In the genomic region with DNA sequence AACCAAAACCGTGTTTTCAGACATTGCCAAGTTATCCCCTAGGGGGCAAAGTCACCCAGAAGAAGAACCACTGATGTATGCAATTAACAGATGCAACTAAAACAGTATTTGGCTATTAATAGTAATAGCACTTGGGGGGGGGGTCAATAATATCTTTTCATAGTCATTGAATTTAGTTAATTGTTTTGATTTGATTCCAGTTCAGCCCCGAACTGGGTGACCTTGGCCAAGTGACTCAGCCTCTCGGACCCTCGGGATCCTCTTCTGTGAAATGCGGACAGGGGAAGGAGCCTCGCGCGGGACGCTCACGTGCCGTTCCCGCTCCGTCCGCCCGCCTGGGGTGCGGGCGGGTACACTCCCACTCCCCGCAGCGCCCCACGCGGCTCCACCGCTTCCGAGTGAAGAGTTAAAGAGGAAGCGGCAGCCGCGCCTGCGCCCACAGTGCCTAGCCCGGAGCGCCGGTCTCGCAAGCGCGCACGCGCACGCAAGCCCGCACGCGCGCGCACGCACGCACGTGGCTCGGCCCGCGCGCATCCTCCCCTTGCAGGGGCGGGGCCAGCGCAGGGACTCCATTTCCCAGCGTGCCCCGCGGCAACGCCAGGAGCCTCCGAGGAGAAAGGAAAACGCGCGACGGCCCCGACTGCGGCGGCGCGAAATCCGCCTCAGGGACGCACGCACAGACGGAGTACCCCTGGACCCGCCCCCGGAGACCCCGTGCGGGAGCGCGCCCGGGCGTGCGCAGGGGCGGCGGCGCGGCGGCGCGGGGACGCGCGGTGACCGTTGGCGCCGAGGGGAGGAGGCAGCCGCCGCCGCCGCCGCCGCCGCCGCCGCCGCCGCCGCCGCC, we compare ENCODE assay signal across 9 cellular contexts. TPM values are rescaled to one million over a fixed set of nuclear protein-coding genes. Genes with fewer than 3 reads are reported as not detected.
DNase-seq lines count a peak whose midpoint lies in the region; ATAC-seq, FAIRE-seq and TF ChIP-seq lines count a peak whose summit lies in the region.
"Had no signal": no experiment of that assay in that cellular context is flagged by ENCODE, and none has a peak within 500 bp of the region (broad histone marks: within the 10 kb centered on the region; RNA-seq: fewer than 3 reads in every experiment).

A gene (plus strand): TSS at position 769 of the 844 bp plus-strand sequence. CDS start 188 bp downstream, outside the sequence.

- peak within 1 kb of the TSS; percentile 75 to 79 (median 77) for H3K4me3 ChIP-seq in keratinocyte (ENCODE audit: control insufficient read depth in 2 of 3, extremely low read depth in 1 of 3, insufficient read depth in 2 of 3, low read depth in 1 of 3, low read length in 3 of 3)

- FAIRE-seq in keratinocyte (lab: Jason Lieb, UNC): peak; percentile 32
- FAIRE-seq: TTC549 had no signal

- dilution Hi-C loops in keratinocyte (cut with MboI; ENCODE audit: extremely low pct_ligation_motif_present, low sequenced_read_pairs): no loop called here

- peak within 1 kb of the TSS; percentile 95 for H3K9ac ChIP-seq in keratinocyte (ENCODE audit: control insufficient read depth, extremely low read depth, insufficient read depth, low read length)

- H3K36me3 ChIP-seq in keratinocyte (ENCODE audit: control insufficient read depth in 2 of 2, extremely low read depth in 1 of 2, insufficient read depth in 2 of 2, low read length in 2 of 2): peaks cover 4 to 10% of the 10 kb centered on the region in 2 experiments

- H3K27ac ChIP-seq in keratinocyte (ENCODE audit: control insufficient read depth, insufficient read depth, low read length): peak within 1 kb of the TSS; percentile 86

- H3K4me1 ChIP-seq in keratinocyte (ENCODE audit: control insufficient read depth, extremely low read depth, insufficient read depth, low read length): peaks cover 45% of the 10 kb centered on the region

- peak; percentile 81 for ATAC-seq in GM19023 (IDR thresholded peaks at IDR 0.05; ENCODE audit: unreplicated experiment)
- ATAC-seq in HG03342 (IDR thresholded peaks at IDR 0.05; ENCODE audit: unreplicated experiment): peak; percentile 67
- ATAC-seq in activated CD4-positive, CD25-positive, alpha-beta regulatory T cell treated with anti-CD3 and anti-CD28 coated beads, Interleukin-2, amount 50 U/mL, for 24 hours: peak; percentile 83 to 84

- TF ChIP-seq CTCF in AG09319 (IDR thresholded peaks at IDR 0.05; ENCODE audit: low read depth, low read length) (peak; percentile 29), keratinocyte (optimal IDR thresholded peaks at IDR 0.05 in 1 of 3, IDR thresholded peaks at IDR 0.05 in 1 of 3, conservative IDR thresholded peaks at IDR 0.05 in 1 of 3; ENCODE audit: extremely low read depth in 1 of 3, insufficient read depth in 2 of 3, low read length in 3 of 3) (peak; percentile 32 to 52 (median 48))

- no peaks in the 10 kb centered on the region for H3K27me3 ChIP-seq in keratinocyte (ENCODE audit: control insufficient read depth, extremely low read depth, insufficient read depth, low read length)

- H3K9me3 ChIP-seq in keratinocyte (ENCODE audit: control insufficient read depth, low read depth, low read length): no peaks in the 10 kb centered on the region

- DNase-seq in AG09319 (ENCODE audit: extremely low read depth, low read depth) (peak; percentile 96), NCI-H446 (lab: John Stamatoyannopoulos, UW) (peak; percentile 99 to 100), cerebellar cortex (ENCODE audit: low spot score) (peak; percentile 96), keratinocyte (ENCODE audit: low read depth, low spot score) (peak; percentile 88)
- peak; percentile 99 to 100 for DNase-seq in stimulated activated CD4-positive, alpha-beta T cell treated with anti-CD3 and anti-CD28 coated beads, Interleukin-15, amount 100 ng/mL, for 1 hour (ENCODE audit: low read depth in 1 of 2, low spot score in 1 of 2)

- peak within 1 kb of the TSS; percentile 88 for H3K4me2 ChIP-seq in keratinocyte (ENCODE audit: control insufficient read depth, extremely low read depth, insufficient read depth, low read depth, low read length)

- peak within 1 kb of the TSS; percentile 66 for H2AFZ ChIP-seq in keratinocyte (ENCODE audit: control insufficient read depth, low read length)

- peaks cover 33% of the 10 kb centered on the region for H4K20me1 ChIP-seq in keratinocyte (ENCODE audit: control insufficient read depth, extremely low read depth, insufficient read depth, low read length)

- peaks cover 43% of the 10 kb centered on the region for H3K79me2 ChIP-seq in keratinocyte (ENCODE audit: control insufficient read depth, insufficient read depth, low read length)

- peaks cover 2% of the 10 kb centered on the region for H3K9me1 ChIP-seq in keratinocyte (ENCODE audit: control insufficient read depth, extremely low read depth, insufficient read depth, low read length)

RNA-seq across cellular contexts. Expression of the gene that starts here (rescaled TPM):
- 56.4 to 99.2 TPM (median 71.6 TPM) in 3 replicates for polyA plus RNA-seq in keratinocyte
- polyA plus RNA-seq in keratinocyte (2011; ENCODE audit: low read depth): 75.7 TPM
- polyA plus RNA-seq in keratinocyte (2011; cell fraction: cytosol; rRNA removed): 33.6 and 50.2 TPM in 2 replicates
- polyA plus RNA-seq in keratinocyte (2011; cell fraction: nucleus; rRNA removed): 72.0 and 80.3 TPM in 2 replicates
- 35.2 and 91.1 TPM in 2 replicates for polyA plus RNA-seq in keratinocyte (2012; ENCODE audit: low replicate concordance)
- 24.9 to 70.2 TPM (median 27.3 TPM) in 3 replicates for polyA minus RNA-seq in keratinocyte
- 40.5 TPM for polyA minus RNA-seq in keratinocyte (2011; cell fraction: cytosol; rRNA and poly(A)+ RNA removed)
- polyA minus RNA-seq in keratinocyte (2011; cell fraction: nucleus; rRNA and poly(A)+ RNA removed): 20.7 and 38.5 TPM in 2 replicates

Comparison
In these comparisons a context has a peak if more than half of its experiments do, and no peak if none do; other contexts are left out.
1. Peak in every context shown above with its lines: DNase-seq, ATAC-seq, H3K4me3 ChIP-seq and H3K27ac ChIP-seq.